In genomic region chr14:20490563-20490962, GRCh38 we compare ENCODE assay signal across 2 cellular contexts.
TF ChIP-seq lines count a peak whose summit lies in the region.

No MANE protein-coding gene starts in this region.

TF ChIP-seq in IMR-90, 13 proteins besides CTCF, POLR2A, EP300 and RAD21:
- TF ChIP-seq BHLHE40 (IDR thresholded peaks at IDR 0.05; ENCODE audit: low read depth, low read length) (no peak), FOS (IDR thresholded peaks at IDR 0.05; ENCODE audit: low read depth, low read length) (no peak), ELK1 (IDR thresholded peaks at IDR 0.05; ENCODE audit: borderline replicate concordance, low read depth, low read length) (no peak), CHD1 (IDR thresholded peaks at IDR 0.05; ENCODE audit: low read depth, low read length) (no peak), RCOR1 (IDR thresholded peaks at IDR 0.05; ENCODE audit: insufficient replicate concordance, low read length) (no peak), MAZ (IDR thresholded peaks at IDR 0.05; ENCODE audit: borderline replicate concordance, low read depth, low read length) (no peak), MAFK (IDR thresholded peaks at IDR 0.05; ENCODE audit: low read depth, low read length) (no peak), USF2 (IDR thresholded peaks at IDR 0.05; ENCODE audit: low read depth, low read length) (no peak), SMC3 (IDR thresholded peaks at IDR 0.05; ENCODE audit: low read depth, low read length) (no peak), MXI1 (IDR thresholded peaks at IDR 0.05; ENCODE audit: borderline replicate concordance, low read depth, low read length) (no peak), RFX5 (IDR thresholded peaks at IDR 0.05; ENCODE audit: low read depth, low read length) (no peak), CEBPB (IDR thresholded peaks at IDR 0.05; ENCODE audit: low read depth, low read length) (no peak), NFE2L2 (IDR thresholded peaks at IDR 0.05; ENCODE audit: low read depth, low read length) (no peak)

TF ChIP-seq in K562, 482 proteins besides CTCF, POLR2A, EP300 and RAD21:
- TF ChIP-seq UBTF (IDR thresholded peaks at IDR 0.05; ENCODE audit: borderline replicate concordance in 1 of 2, low read depth in 2 of 2, low read length in 2 of 2) (0 out of 4 replicates have a peak, but pooled peaks of 1 of the 2 experiments have one; percentile 24), CXXC5 (CRISPR knock-in tag; IDR thresholded peaks at IDR 0.05) (peak; percentile 62), ZBTB40 (IDR thresholded peaks at IDR 0.05) (0 out of 2 replicates have a peak, but pooled peaks have one; percentile 29), ZBTB40 (CRISPR knock-in tag; IDR thresholded peaks at IDR 0.05) (no peak), EP400 (IDR thresholded peaks at IDR 0.05) (peak; percentile 37; the same call in 1 of the 2 replicates), NR2C2 (CRISPR knock-in tag; IDR thresholded peaks at IDR 0.05) (no peak), NR2C2 (tag; IDR thresholded peaks at IDR 0.05) (peak; percentile 70), EHMT2 (IDR thresholded peaks at IDR 0.05) (peak; percentile 44; the same call in 1 of the 2 replicates), POU5F1 (IDR thresholded peaks at IDR 0.05; ENCODE audit: borderline replicate concordance, low read depth, low read length, partially characterized antibody) (no peak), GTF3C2 (IDR thresholded peaks at IDR 0.05; ENCODE audit: borderline replicate concordance, extremely low read depth, insufficient read length) (no peak), ETV6 (IDR thresholded peaks at IDR 0.05; ENCODE audit: borderline replicate concordance in 1 of 2, low read depth in 2 of 2, low read length in 1 of 2) (peak; percentile 75 to 89), ETV6 (CRISPR knock-in tag; IDR thresholded peaks at IDR 0.05; ENCODE audit: borderline replicate concordance) (no peak), ZNF592 (IDR thresholded peaks at IDR 0.05) (peak; percentile 63; the same call in 1 of the 2 replicates), ZEB2 (IDR thresholded peaks at IDR 0.05) (0 out of 2 replicates have a peak, but pooled peaks have one; percentile 15), SMARCA4 (IDR thresholded peaks at IDR 0.05) (peak; percentile 15; the same call in 1 of the 2 replicates), SREBF2 (CRISPR knock-in tag; IDR thresholded peaks at IDR 0.05) (no peak), MITF (IDR thresholded peaks at IDR 0.05) (no peak), DMBX1 (CRISPR knock-in tag; IDR thresholded peaks at IDR 0.05; ENCODE audit: borderline replicate concordance) (0 out of 2 replicates have a peak, but pooled peaks have one; percentile 12), GABPA (tag; conservative IDR thresholded peaks at IDR 0.05; ENCODE audit: low read depth) (peak; percentile 44; the same call in 1 of the 2 replicates), BCLAF1 (IDR thresholded peaks at IDR 0.05; ENCODE audit: borderline replicate concordance in 1 of 2, control insufficient read depth in 1 of 2, low read depth in 2 of 2, low read length in 1 of 2) (no peak), ESRRA (IDR thresholded peaks at IDR 0.05; ENCODE audit: borderline replicate concordance, low read depth) (0 out of 2 replicates have a peak, but pooled peaks have one; percentile 47), NR2C1 (IDR thresholded peaks at IDR 0.05) (peak; percentile 59; the same call in 1 of the 2 replicates), NR2C1 (tag; IDR thresholded peaks at IDR 0.05) (0 out of 2 replicates have a peak, but pooled peaks have one; percentile 34)
